In the genomic region with DNA sequence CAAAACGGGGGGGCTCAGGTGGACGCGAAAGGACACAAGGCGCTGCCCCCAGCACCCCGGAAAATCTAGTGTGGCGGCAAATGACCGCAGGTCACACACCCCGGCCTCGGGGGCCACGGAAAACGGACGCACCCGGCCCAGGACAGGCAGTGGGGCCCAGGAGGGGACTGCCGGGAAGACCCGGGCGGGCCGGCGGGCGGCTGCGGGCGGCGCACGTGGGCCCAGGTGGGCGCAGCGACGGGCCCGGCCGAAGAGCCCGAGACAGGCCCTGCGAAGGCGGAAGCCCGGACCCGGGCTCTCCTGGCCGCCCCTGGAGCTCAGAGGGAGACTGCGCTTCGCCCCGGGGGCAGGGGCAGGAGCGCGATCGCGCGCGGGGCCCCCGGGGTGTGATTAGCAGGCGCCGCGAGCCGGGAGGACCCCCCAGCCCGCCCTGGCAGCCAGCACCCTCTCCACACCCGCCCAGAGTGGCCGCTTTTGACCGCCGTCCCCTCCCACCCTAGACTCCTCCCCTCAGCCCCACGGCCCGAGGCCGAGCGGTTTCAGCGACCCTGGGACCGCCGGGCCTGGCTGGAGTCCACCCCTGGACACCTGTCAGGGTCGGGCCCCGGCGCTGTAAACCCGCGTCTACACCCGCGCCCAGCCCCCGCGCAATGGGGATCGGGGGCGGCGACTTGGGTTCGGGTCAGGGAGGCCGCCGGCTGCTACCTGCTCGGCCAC, we compare ENCODE assay signal across 8 cellular contexts. TPM values are rescaled to one million over a fixed set of nuclear protein-coding genes. Genes with fewer than 3 reads are reported as not detected.
A peak's percentile ranks its signal among the peaks of the same experiment; 100 is the strongest.
DNase-seq lines count a peak whose midpoint lies in the region; ATAC-seq and TF ChIP-seq lines count a peak whose summit lies in the region.

No MANE protein-coding gene starts in this region.

- no peak for TF ChIP-seq CTCF in right atrium auricular region (IDR thresholded peaks at IDR 0.05)

- peak; percentile 18 to 36 for DNase-seq in activated CD4-positive, alpha-beta T cell treated with anti-CD3 and anti-CD28 coated beads for 4 hours
- no peak for DNase-seq in activated CD4-positive, alpha-beta T cell treated with anti-CD3 and anti-CD28 coated beads for 1 hour
- peak; percentile 72 for DNase-seq in NCI-H510A (lab: John Stamatoyannopoulos, UW)
- DNase-seq in activated naive CD4-positive, alpha-beta T cell treated with anti-CD3 and anti-CD28 coated beads, Interleukin-2, amount 50 U/mL, for 72 hours (ENCODE audit: low spot score in 2 of 2) = peak; percentile 41 to 64
- DNase-seq in right atrium auricular region (ENCODE audit: low spot score) = peak; percentile 60
- peak; percentile 86 for DNase-seq in sciatic nerve (ENCODE audit: low spot score)
- no peak for DNase-seq in dedifferentiated amniotic fluid mesenchymal stem cell (ENCODE audit: extremely low spot score)

- H3K4me1 ChIP-seq in right atrium auricular region = peaks cover 0 to 59% of the 10 kb centered on the region in 2 donors

- H3K4me3 ChIP-seq in right atrium auricular region = peak overlapping the region; percentile 85 to 86

- H3K36me3 Mint-ChIP-seq in activated naive CD4-positive, alpha-beta T cell treated with anti-CD3 and anti-CD28 coated beads, Interleukin-2, amount 50 U/mL, for 72 hours = peaks cover 35 to 36% of the 10 kb centered on the region in 2 donors

- ATAC-seq in HG02870 (IDR thresholded peaks at IDR 0.05; ENCODE audit: unreplicated experiment) (peak; percentile 60), sciatic nerve (peak; percentile 64)
- peak; percentile 45 to 58 for ATAC-seq in activated naive CD4-positive, alpha-beta T cell treated with anti-CD3 and anti-CD28 coated beads, Interleukin-2, amount 50 U/mL, for 72 hours

- no peaks in the 10 kb centered on the region for H3K27me3 ChIP-seq in right atrium auricular region

- H3K27ac Mint-ChIP-seq in activated naive CD4-positive, alpha-beta T cell treated with anti-CD3 and anti-CD28 coated beads, Interleukin-2, amount 50 U/mL, for 72 hours = peak overlapping the region; percentile 96 to 98

- peak overlapping the region; percentile 97 for H3K27ac ChIP-seq in right atrium auricular region

- intact Hi-C loops in sciatic nerve (cut with DNase I) = no loop called here

- no peaks in the 10 kb centered on the region for H3K9me3 ChIP-seq in right atrium auricular region

- no peaks in the 10 kb centered on the region for H3K36me3 ChIP-seq in right atrium auricular region

- no peaks in the 10 kb centered on the region for H3K9me3 Mint-ChIP-seq in activated naive CD4-positive, alpha-beta T cell treated with anti-CD3 and anti-CD28 coated beads, Interleukin-2, amount 50 U/mL, for 72 hours

RNA-seq across cellular contexts. Expression of a gene that starts 0.8 kb away (rescaled TPM):
- 10 to 100 TPM; 52.2 to 60.0 TPM for total RNA-seq in activated naive CD4-positive, alpha-beta T cell treated with anti-CD3 and anti-CD28 coated beads, Interleukin-2, amount 50 U/mL, for 72 hours
- 10 to 100 TPM; 15.4 to 15.8 TPM for total RNA-seq in right atrium auricular region
- total RNA-seq in sciatic nerve = 2,463 TPM

Comparison
In these comparisons a context has a peak if more than half of its experiments do, and no peak if none do; other contexts are left out.
1. DNase-seq: peak in activated CD4-positive, alpha-beta T cell treated with anti-CD3 and anti-CD28 coated beads for 4 hours (2 of 2), NCI-H510A (single experiment), activated naive CD4-positive, alpha-beta T cell treated with anti-CD3 and anti-CD28 coated beads, Interleukin-2, amount 50 U/mL, for 72 hours (2 of 2), right atrium auricular region (single experiment) and sciatic nerve (single experiment); none in activated CD4-positive, alpha-beta T cell treated with anti-CD3 and anti-CD28 coated beads for 1 hour (single experiment) and dedifferentiated amniotic fluid mesenchymal stem cell (single experiment).
2. RNA of a gene that starts 0.8 kb away (total RNA-seq): 2,463 TPM in sciatic nerve (single experiment); 52.2 to 60.0 TPM in activated naive CD4-positive, alpha-beta T cell treated with anti-CD3 and anti-CD28 coated beads, Interleukin-2, amount 50 U/mL, for 72 hours and 15.4 to 15.8 TPM in right atrium auricular region; every median in the first group is over 10 times any median in the second.
3. Peak in every context shown above with its lines, with median percentiles within 50 percentile points of each other: ATAC-seq.